Comparison of ENCODE assay signal across 8 cellular contexts in genomic region chr6:166381733-166382499, GRCh38. TPM values are rescaled to one million over a fixed set of nuclear protein-coding genes. Genes with fewer than 3 reads are reported as not detected.
DNase-seq lines count a peak whose midpoint lies in the region; ATAC-seq and TF ChIP-seq lines count a peak whose summit lies in the region.

No MANE protein-coding gene starts in this region.

- TF ChIP-seq POLR2A in ovary (IDR thresholded peaks at IDR 0.05) (no peak), tibial nerve (IDR thresholded peaks at IDR 0.05) (no peak)

- H3K4me3 ChIP-seq in ovary (peak overlapping the region; percentile 93), tibial nerve (peak overlapping the region; percentile 79 to 96 (median 92))

- H3K9me3 ChIP-seq in ovary: no peaks in the 10 kb centered on the region
- H3K9me3 ChIP-seq in tibial nerve: no peaks in the 10 kb centered on the region

- peak; percentile 59 for DNase-seq in DMS153 treated with DMSO at 0.1 percent for 48 hours (lab: John Stamatoyannopoulos, UW; ENCODE audit: unreplicated experiment)
- DNase-seq in HT1080 (ENCODE audit: low read depth): peak; percentile 52
- DNase-seq in RKO (ENCODE audit: low spot score): peak; percentile 80
- peak; percentile 89 for DNase-seq in activated effector memory CD4-positive, alpha-beta T cell treated with anti-CD3 and anti-CD28 coated beads, Interleukin-2, amount 50 U/mL, for 16 hours
- peak; percentile 57 for DNase-seq in globus pallidus (ENCODE audit: low spot score)
- peak; percentile 32 to 70 (median 59) for DNase-seq in ovary
- peak in 1 of 2 donors; percentile 41 for DNase-seq in tibial nerve (ENCODE audit: low spot score in 2 of 2)

- no peaks in the 10 kb centered on the region for H3K36me3 ChIP-seq in ovary
- H3K36me3 ChIP-seq in tibial nerve: no peaks in the 10 kb centered on the region

- peak overlapping the region; percentile 53 to 91 for H3K27ac ChIP-seq in ovary
- H3K27ac ChIP-seq in tibial nerve: peak overlapping the region; percentile 80 to 95 (median 92)

- TF ChIP-seq CTCF in ovary (IDR thresholded peaks at IDR 0.05): peak in 2 of 3 donors; percentile 18 to 54
- TF ChIP-seq CTCF in tibial nerve (IDR thresholded peaks at IDR 0.05): peak; percentile 69 to 77 (median 73)

- TF ChIP-seq EP300 in ovary (IDR thresholded peaks at IDR 0.05): no peak
- peak in 1 of 2 donors; percentile 49 for TF ChIP-seq EP300 in tibial nerve (IDR thresholded peaks at IDR 0.05)

- no peaks in the 10 kb centered on the region for H3K4me1 ChIP-seq in ovary (ENCODE audit: insufficient read depth)
- H3K4me1 ChIP-seq in tibial nerve: peaks cover 0 to 31% (median 6%) of the 10 kb centered on the region in 4 donors

- H3K27me3 ChIP-seq in ovary (no peaks in the 10 kb centered on the region), tibial nerve (no peaks in the 10 kb centered on the region)

- peak; percentile 43 for ATAC-seq in GM21367 (IDR thresholded peaks at IDR 0.05; ENCODE audit: unreplicated experiment)

- WGBS in ovary, 3 donors: 0 to 1% (median 1%) methylated on average over 47 to 49 of the region's 49 CpGs
- WGBS in tibial nerve, 2 donors: 1% methylated on average over 21 to 49 of the region's 49 CpGs

- intact Hi-C loops in ovary (cut with DNase I): loop anchor here in 1 of 4 donors (5.0 kb wide), 1 partner anchor 40 kb away; the partner anchor contains the start of gene SFT2D1

RNA-seq across cellular contexts. Expression of gene MPC1, which starts 0.8 kb away (rescaled TPM):
- 38.4 and 39.6 TPM in 2 replicates for total RNA-seq in HT1080 (2014; rRNA removed; shearing (Covaris generic))
- 21.1 and 23.2 TPM in 2 replicates for polyA plus RNA-seq in HT1080 (2015; cell fraction: cytosol; rRNA removed)
- polyA plus RNA-seq in HT1080 (2015; cell fraction: nucleus; rRNA removed): 11.3 and 12.2 TPM in 2 replicates
- total RNA-seq in ovary: 10 to 100 TPM; 34.1 to 46.7 (median 37.6) TPM
- 10 to 100 TPM; 61.2 to 82.6 TPM for polyA plus RNA-seq in ovary
- 10 to 100 TPM; 29.8 to 70.1 (median 53.7) TPM for total RNA-seq in tibial nerve

RNA-seq across cellular contexts. Expression of gene SFT2D1, which starts 39.6 kb away (rescaled TPM):
- 49.7 and 67.1 TPM in 2 replicates for total RNA-seq in HT1080 (2014; rRNA removed; shearing (Covaris generic))
- 123 and 124 TPM in 2 replicates for polyA plus RNA-seq in HT1080 (2015; cell fraction: cytosol; rRNA removed)
- 76.2 and 89.8 TPM in 2 replicates for polyA plus RNA-seq in HT1080 (2015; cell fraction: nucleus; rRNA removed)
- total RNA-seq in ovary (10 to 100 TPM; 25.9 to 50.3 (median 34.1) TPM), tibial nerve (10 to 100 TPM; 41.1 to 59.4 (median 54.8) TPM)
- 10 to 100 TPM; 43.3 to 46.1 TPM for polyA plus RNA-seq in ovary
